Comparison of ENCODE assay signal across 8 cellular contexts in the genomic region with DNA sequence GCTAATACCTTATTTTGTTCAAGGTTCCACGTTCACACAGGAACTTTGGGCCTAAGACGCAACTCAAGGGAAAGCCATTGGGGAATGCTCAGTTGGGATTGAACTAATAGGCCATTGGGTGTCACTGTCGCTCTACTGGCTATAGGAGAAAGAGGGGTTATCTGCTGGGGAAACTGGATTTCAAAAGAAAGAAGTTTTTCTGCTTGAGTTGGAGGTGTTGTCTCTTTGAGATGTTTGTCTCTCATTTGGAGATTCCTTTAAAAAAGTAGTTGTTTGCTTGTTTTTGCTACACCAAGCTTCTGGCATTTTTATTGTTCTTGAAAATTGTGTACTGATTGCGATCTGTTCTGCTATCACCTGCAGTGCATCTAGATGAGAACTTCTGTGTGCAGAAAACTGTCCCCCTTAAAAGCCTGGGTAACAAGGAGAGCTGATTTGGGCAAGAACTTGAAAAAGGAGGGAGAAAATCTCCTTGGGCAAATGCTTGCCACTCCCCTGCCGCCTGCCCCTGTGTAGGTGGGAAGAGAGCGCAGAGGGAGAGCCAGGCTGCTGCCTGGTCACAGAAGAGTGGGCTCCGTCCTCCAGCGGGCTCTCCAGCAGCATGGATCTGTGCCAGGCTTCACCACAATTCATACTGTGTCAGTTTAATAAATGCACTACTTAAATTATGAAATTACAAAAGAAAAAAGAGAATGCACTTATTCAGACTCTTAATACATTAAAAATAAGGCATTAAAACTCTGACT. TPM values are rescaled to one million over a fixed set of nuclear protein-coding genes. Genes with fewer than 3 reads are reported as not detected.
DNase-seq lines count a peak whose midpoint lies in the region; ATAC-seq and TF ChIP-seq lines count a peak whose summit lies in the region.

No MANE protein-coding gene starts in this region.

- H4K8ac ChIP-seq in neuronal stem cell (ENCODE audit: low read depth, low read length): no peak overlapping the region

- H3K36me3 ChIP-seq in neuronal stem cell (replicated peaks in 1 of 2; ENCODE audit: control insufficient read depth in 2 of 2, insufficient read depth in 2 of 2, low read length in 2 of 2): peaks cover 0 to 4% of the 10 kb centered on the region in 2 donors

- H3K18ac ChIP-seq in neuronal stem cell (ENCODE audit: low read length): no peak overlapping the region

- no peak overlapping the region for H2BK120ac ChIP-seq in neuronal stem cell (ENCODE audit: low read depth, low read length)

- no peak overlapping the region for H2BK5ac ChIP-seq in neuronal stem cell (ENCODE audit: low read length)

- H3K14ac ChIP-seq in neuronal stem cell (ENCODE audit: low read length): no peak overlapping the region

- DNase-seq in activated naive CD4-positive, alpha-beta T cell treated with anti-CD3 and anti-CD28 coated beads for 36 hours: peak; percentile 45
- no peak for DNase-seq in activated naive CD4-positive, alpha-beta T cell (lab: John Stamatoyannopoulos, UW)
- DNase-seq in NCI-H1694 (lab: John Stamatoyannopoulos, UW) (peak; percentile 41), WTC11 (ENCODE audit: low spot score) (no peak), kidney tubule cell (ENCODE audit: low spot score) (peak; percentile 53), neuronal stem cell (ENCODE audit: low spot score) (no peak)

- H3K27me3 Mint-ChIP-seq in activated naive CD4-positive, alpha-beta T cell treated with anti-CD3 and anti-CD28 coated beads for 36 hours (ENCODE audit: low read depth): no peaks in the 10 kb centered on the region
- no peaks in the 10 kb centered on the region for H3K27me3 Mint-ChIP-seq in WTC11 (ENCODE audit: low read depth)

- WGBS in neuronal stem cell (ENCODE audit: extremely low coverage in 2 of 2, insufficient read length in 2 of 2, insufficient replicate concordance in 1 of 2), 2 donors: no CpG with 5 or more reads among the region's 8 CpGs

- no peak overlapping the region for H3K4me3 ChIP-seq in neuronal stem cell (ENCODE audit: low read length in 2 of 2)

- peaks cover 20 to 32% of the 10 kb centered on the region in 2 donors for H3K4me1 ChIP-seq in neuronal stem cell (ENCODE audit: control insufficient read depth in 2 of 2, insufficient read depth in 1 of 2, low read depth in 1 of 2, low read length in 2 of 2)

- ATAC-seq in WTC11: peak; percentile 56
- ATAC-seq in HG03457 (IDR thresholded peaks at IDR 0.05; ENCODE audit: unreplicated experiment): no peak
- ATAC-seq in HG02678 (IDR thresholded peaks at IDR 0.05; ENCODE audit: unreplicated experiment): no peak

- TF ChIP-seq CTCF in WTC11 (IDR thresholded peaks at IDR 0.05): no peak

- H3K9me3 Mint-ChIP-seq in activated naive CD4-positive, alpha-beta T cell treated with anti-CD3 and anti-CD28 coated beads for 36 hours: no peaks in the 10 kb centered on the region
- H3K9me3 Mint-ChIP-seq in WTC11: no peaks in the 10 kb centered on the region

- H3K4me2 ChIP-seq in neuronal stem cell (ENCODE audit: insufficient read depth, low read length, poor library complexity, severe bottlenecking): no peak overlapping the region

- POLR2A ChIA-PET in WTC11 (lab: Charles Lee): interaction anchor here (0.5 kb wide), 1 partner anchor 44 kb away, joined by 5 read pairs; no protein-coding TSS in a partner anchor

- H2AFZ ChIP-seq in neuronal stem cell (ENCODE audit: low read length): no peak overlapping the region

- no peak overlapping the region for H3K9ac ChIP-seq in neuronal stem cell (ENCODE audit: low read depth, low read length, poor library complexity)

- CTCF ChIA-PET in activated naive CD4-positive, alpha-beta T cell treated with anti-CD3 and anti-CD28 coated beads for 36 hours (lab: Charles Lee): interaction anchor here (1.5 kb wide), 1 partner anchor 14 kb away, joined by 3 read pairs; no protein-coding TSS in a partner anchor
- CTCF ChIA-PET in WTC11 (lab: Charles Lee): interaction anchor here (0.6 to 3.5 kb wide), 9 partner anchors 8 to 353 kb away, joined by 3 to 12 read pairs (median 3); no protein-coding TSS in a partner anchor

- no peak overlapping the region for H3K27ac Mint-ChIP-seq in activated naive CD4-positive, alpha-beta T cell treated with anti-CD3 and anti-CD28 coated beads for 36 hours
- H3K27ac Mint-ChIP-seq in WTC11: peak overlapping the region; percentile 44

- no peak overlapping the region for H3K4ac ChIP-seq in neuronal stem cell (ENCODE audit: low read length)

- H3K27me3 ChIP-seq in neuronal stem cell (ENCODE audit: control insufficient read depth in 3 of 3, insufficient read depth in 3 of 3, low read depth in 1 of 3, low read length in 3 of 3): no peaks in the 10 kb centered on the region

- H4K91ac ChIP-seq in neuronal stem cell (ENCODE audit: low read depth, low read length, poor library complexity): no peak overlapping the region

- H3K4me3 Mint-ChIP-seq in activated naive CD4-positive, alpha-beta T cell treated with anti-CD3 and anti-CD28 coated beads for 36 hours: no peak overlapping the region
- no peak overlapping the region for H3K4me3 Mint-ChIP-seq in WTC11

- H2AK5ac ChIP-seq in neuronal stem cell (ENCODE audit: low read depth, low read length): no peak overlapping the region

- no peak overlapping the region for H2BK12ac ChIP-seq in neuronal stem cell (ENCODE audit: low read length)

- H3K23ac ChIP-seq in neuronal stem cell (ENCODE audit: low read depth, low read length, poor library complexity): no peak overlapping the region

- peaks cover 5% of the 10 kb centered on the region for H3K79me1 ChIP-seq in neuronal stem cell (ENCODE audit: low read depth, low read length)

- intact Hi-C loops in activated naive CD4-positive, alpha-beta T cell treated with anti-CD3 and anti-CD28 coated beads for 36 hours (cut with micrococcal nuclease): loop anchor here (1.0 to 10.0 kb wide), 2 partner anchors 280 to 353 kb away; partner anchors contain the start of gene CASZ1

- H3K27ac ChIP-seq in neuronal stem cell (replicated peaks; ENCODE audit: low read length): no peak overlapping the region

- H3K9me3 ChIP-seq in neuronal stem cell (replicated peaks in 1 of 2; ENCODE audit: control insufficient read depth in 2 of 2, insufficient read depth in 1 of 2, low read depth in 1 of 2, low read length in 2 of 2): no peaks in the 10 kb centered on the region

- peaks cover 60% of the 10 kb centered on the region for H3K4me1 Mint-ChIP-seq in activated naive CD4-positive, alpha-beta T cell treated with anti-CD3 and anti-CD28 coated beads for 36 hours (ENCODE audit: low read depth)
- H3K4me1 Mint-ChIP-seq in WTC11: peaks cover 80% of the 10 kb centered on the region

- peaks cover 2% of the 10 kb centered on the region for H3K36me3 Mint-ChIP-seq in activated naive CD4-positive, alpha-beta T cell treated with anti-CD3 and anti-CD28 coated beads for 36 hours (ENCODE audit: low read depth)
- H3K36me3 Mint-ChIP-seq in WTC11: peaks cover 2% of the 10 kb centered on the region; the same call in 1 of the 2 replicates

- H2BK15ac ChIP-seq in neuronal stem cell (ENCODE audit: low read length): no peak overlapping the region

TF ChIP-seq in WTC11, 78 proteins besides CTCF, POLR2A, EP300 and RAD21 (continues in another document):
- TF ChIP-seq, protein P1, sequence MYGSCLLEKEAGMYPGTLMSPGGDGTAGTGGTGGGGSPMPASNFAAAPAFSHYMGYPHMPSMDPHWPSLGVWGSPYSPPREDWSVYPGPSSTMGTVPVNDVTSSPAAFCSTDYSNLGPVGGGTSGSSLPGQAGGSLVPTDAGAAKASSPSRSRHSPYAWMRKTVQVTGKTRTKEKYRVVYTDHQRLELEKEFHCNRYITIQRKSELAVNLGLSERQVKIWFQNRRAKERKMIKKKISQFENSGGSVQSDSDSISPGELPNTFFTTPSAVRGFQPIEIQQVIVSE (CRISPR knock-in tag; IDR thresholded peaks at IDR 0.05; ENCODE audit: borderline replicate concordance): no peak
- TF ChIP-seq IRF1 (CRISPR knock-in tag; IDR thresholded peaks at IDR 0.05) (no peak), ZNF317 (CRISPR knock-in tag; IDR thresholded peaks at IDR 0.05; ENCODE audit: borderline replicate concordance, low read depth) (no peak), CBFB (CRISPR knock-in tag; IDR thresholded peaks at IDR 0.05; ENCODE audit: low read depth) (no peak), PRRX2 (CRISPR knock-in tag; IDR thresholded peaks at IDR 0.05) (no peak), ZBTB21 (CRISPR knock-in tag; IDR thresholded peaks at IDR 0.05; ENCODE audit: borderline replicate concordance) (no peak), ZBTB43 (CRISPR knock-in tag; IDR thresholded peaks at IDR 0.05) (no peak), E2F1 (CRISPR knock-in tag; IDR thresholded peaks at IDR 0.05) (no peak)

RNA-seq across cellular contexts. Expression of gene PEX14, which starts 39.9 kb away (rescaled TPM):
- 10 to 100 TPM; 15.8 to 17.2 TPM for total RNA-seq in activated naive CD4-positive, alpha-beta T cell treated with anti-CD3 and anti-CD28 coated beads for 36 hours
- 27.3 to 30.5 TPM (median 27.8 TPM) in 3 replicates for total RNA-seq in WTC11 (2021)
- polyA plus RNA-seq in neuronal stem cell (2013, experiment 1 of 2): 24.5 TPM
- 24.4 TPM for polyA plus RNA-seq in neuronal stem cell (2013, experiment 2 of 2)

RNA-seq across cellular contexts. Expression of gene DFFA, which starts 42.3 kb away (rescaled TPM):
- 10 to 100 TPM; 34.2 to 36.1 TPM for total RNA-seq in activated naive CD4-positive, alpha-beta T cell treated with anti-CD3 and anti-CD28 coated beads for 36 hours
- total RNA-seq in WTC11 (2021): 86.4 to 86.7 TPM (median 86.5 TPM) in 3 replicates
- polyA plus RNA-seq in neuronal stem cell (2013, experiment 1 of 2): 40.1 TPM
- polyA plus RNA-seq in neuronal stem cell (2013, experiment 2 of 2): 41.7 TPM

Comparison
In these comparisons a context has a peak if more than half of its experiments do, and no peak if none do; other contexts are left out.
1. DNase-seq: peak in activated naive CD4-positive, alpha-beta T cell treated with anti-CD3 and anti-CD28 coated beads for 36 hours (single experiment), NCI-H1694 (single experiment) and kidney tubule cell (single experiment); none in activated naive CD4-positive, alpha-beta T cell (0 of 4), WTC11 (single experiment) and neuronal stem cell (single experiment).